8 cellular contexts compared by ENCODE assay signal in the genomic region with DNA sequence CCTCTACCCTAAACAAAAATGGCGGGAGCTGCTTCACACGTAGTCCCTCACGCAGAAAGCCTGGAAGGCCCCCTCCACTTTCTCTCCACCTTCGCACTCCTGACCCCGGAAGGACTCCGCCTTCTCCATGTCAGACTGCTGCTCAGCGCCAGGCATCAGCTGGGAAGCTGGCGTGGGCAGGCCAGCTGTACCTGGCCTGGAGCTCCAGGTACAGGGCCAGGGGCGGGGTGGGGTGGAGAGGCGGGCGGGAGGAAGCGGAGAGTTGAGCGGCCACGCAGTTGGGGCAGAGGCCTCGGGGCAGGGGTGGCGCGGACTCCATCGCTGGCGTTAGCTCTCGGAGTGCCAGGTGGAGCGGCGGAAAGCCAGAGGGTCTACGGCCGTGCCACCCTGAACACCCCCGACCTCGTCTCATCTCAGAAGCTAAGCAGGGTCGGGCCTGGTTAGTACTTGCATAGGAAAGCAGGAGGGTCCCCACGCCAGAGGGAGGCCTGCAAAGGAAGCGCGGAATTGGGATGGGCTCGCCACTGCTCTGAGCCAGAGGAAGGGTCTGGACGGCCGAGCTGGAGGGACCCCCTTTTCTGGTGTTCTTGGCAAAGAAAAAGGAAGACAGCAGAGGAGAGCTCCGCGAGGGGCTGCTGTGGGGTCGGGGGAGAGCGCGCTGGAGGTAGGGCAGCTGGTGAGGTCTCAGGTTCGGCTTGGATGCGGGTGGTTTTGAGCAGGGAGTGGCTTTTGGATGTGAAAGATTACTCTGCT. TPM values are rescaled to one million over a fixed set of nuclear protein-coding genes. Genes with fewer than 3 reads are reported as not detected.
DNase-seq lines count a peak whose midpoint lies in the region; ATAC-seq and TF ChIP-seq lines count a peak whose summit lies in the region.

A gene with protein sequence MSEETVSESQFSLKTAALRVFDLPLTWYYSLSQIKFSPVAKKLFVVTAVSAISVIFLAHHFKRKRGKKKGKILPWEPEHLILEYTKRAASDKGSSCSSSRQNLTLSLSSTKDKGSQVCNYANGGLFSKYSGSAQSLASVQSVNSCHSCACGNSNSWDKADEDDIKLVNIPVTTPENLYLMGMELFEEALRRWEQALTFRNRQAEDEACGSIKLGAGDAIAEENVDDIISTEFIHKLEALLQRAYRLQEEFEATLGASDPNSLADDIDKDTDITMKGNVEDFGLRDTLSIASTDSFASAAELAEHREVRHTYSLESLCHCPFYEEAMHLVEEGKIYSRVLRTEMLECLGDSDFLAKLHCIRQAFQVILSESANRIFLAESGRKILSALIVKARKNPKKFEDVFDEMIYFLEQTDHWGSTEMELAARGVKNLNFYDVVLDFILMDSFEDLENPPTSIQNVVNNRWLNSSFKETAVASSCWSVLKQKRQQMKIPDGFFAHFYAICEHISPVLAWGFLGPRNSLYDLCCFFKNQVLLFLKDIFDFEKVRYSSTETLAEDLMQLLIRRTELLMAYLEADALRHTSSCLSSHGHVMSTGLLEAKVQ (plus strand): TSS at position 121 of the 753 bp plus-strand sequence. CDS start 3,604 bp downstream, outside the sequence.

- peak; percentile 85 for DNase-seq in AG08396 (ENCODE audit: low spot score)
- peak; percentile 93 for DNase-seq in NCI-H2227 treated with DMSO at 0.1 percent for 48 hours (lab: John Stamatoyannopoulos, UW)
- peak; percentile 91 to 94 for DNase-seq in cardiac fibroblast (ENCODE audit: low read depth in 2 of 2)
- peak; percentile 82 to 85 (median 83) for DNase-seq in immature natural killer cell
- DNase-seq in smooth muscle cell of the brain vasculature (ENCODE audit: low read depth, low spot score), result peak; percentile 58

- peak within 1 kb of the TSS; percentile 79 to 95 (median 91) for H3K27ac Mint-ChIP-seq in immature natural killer cell

- in situ Hi-C loops in GM18951 (cut with MboI; ENCODE audit: low sequenced_read_pairs, unreplicated experiment), result no loop called here

- peaks cover 35 to 57% of the 10 kb centered on the region in 2 donors for H3K4me1 Mint-ChIP-seq in immature natural killer cell

- H3K4me3 ChIP-seq in WI38 (ENCODE audit: low read depth, low read length) (peak within 1 kb of the TSS; percentile 97), cardiac fibroblast (replicated peaks in 1 of 2; ENCODE audit: low read depth in 2 of 2, low read length in 2 of 2) (peak within 1 kb of the TSS; percentile 91 to 97)

- H3K9me3 Mint-ChIP-seq in immature natural killer cell, result no peaks in the 10 kb centered on the region

- peaks cover 4 to 9% (median 8%) of the 10 kb centered on the region in 3 donors for H3K36me3 Mint-ChIP-seq in immature natural killer cell

- peaks cover 2 to 3% (median 3%) of the 10 kb centered on the region in 3 donors for H3K27me3 Mint-ChIP-seq in immature natural killer cell (ENCODE audit: low read depth in 3 of 3)

- no peak for TF ChIP-seq CTCF in WI38 (IDR thresholded peaks at IDR 0.05; ENCODE audit: low read depth, low read length)
- TF ChIP-seq CTCF in cardiac fibroblast (IDR thresholded peaks at IDR 0.05; ENCODE audit: low read depth, low read length), result no peak

- H3K4me3 Mint-ChIP-seq in immature natural killer cell, result peak within 1 kb of the TSS; percentile 91 to 95 (median 93)

- ATAC-seq in HG03175 (IDR thresholded peaks at IDR 0.05; ENCODE audit: unreplicated experiment), result peak; percentile 85

- TF ChIP-seq POLR2A in GM18951 (IDR thresholded peaks at IDR 0.05; ENCODE audit: extremely low read depth, insufficient read depth, insufficient read length), result peak; percentile 65

RNA-seq across cellular contexts. Expression of the gene that starts here (rescaled TPM):
- polyA plus RNA-seq in immature natural killer cell, result 1 to 10 TPM; 5.3 to 7.7 (median 7.1) TPM

Comparison
In these comparisons a context has a peak if more than half of its experiments do, and no peak if none do; other contexts are left out.
1. Peak in every context shown above with its lines: DNase-seq, ATAC-seq and H3K4me3 ChIP-seq.